Comparison of ENCODE assay signal across 18 cellular contexts in the genomic region with DNA sequence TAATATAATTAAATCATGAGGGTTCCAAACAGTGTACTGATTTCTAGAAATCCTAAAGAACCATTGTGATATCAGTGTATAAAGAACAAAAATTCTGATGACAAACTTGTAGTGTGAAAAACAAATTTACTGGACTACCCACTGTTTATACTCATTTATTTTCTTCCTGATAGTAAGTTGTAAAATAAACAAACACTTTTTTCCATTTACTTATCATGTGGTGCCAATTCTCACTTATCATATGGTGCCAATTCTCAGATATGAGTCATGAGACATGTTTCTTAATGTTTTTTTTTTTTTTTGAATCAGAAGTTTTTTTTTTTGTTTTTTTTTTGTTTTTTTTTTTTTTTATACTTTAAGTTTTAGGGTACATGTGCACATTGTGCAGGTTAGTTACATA.
DNase-seq lines count a peak whose midpoint lies in the region; TF ChIP-seq lines count a peak whose summit lies in the region.
"Had no signal": no experiment of that assay in that cellular context is flagged by ENCODE, and none has a peak within 500 bp of the region (broad histone marks: within the 10 kb centered on the region; RNA-seq: fewer than 3 reads in every experiment).

No MANE protein-coding gene starts in this region.

- H2AFZ ChIP-seq in GM23248 = no peak overlapping the region

- H3K4me1 ChIP-seq in GM23248 (ENCODE audit: insufficient read depth) = no peaks in the 10 kb centered on the region
- H3K4me1 ChIP-seq: Caco-2 had no signal

- DNase-seq in GM23248 = peak; percentile 22
- peak; percentile 37 for DNase-seq in OCI-M1 (lab: John Stamatoyannopoulos, UW)
- DNase-seq in epithelial cell of esophagus (ENCODE audit: low read depth) = peak; percentile 8
- peak; percentile 10 for DNase-seq in iris pigment epithelial cell (ENCODE audit: low read depth)
- DNase-seq in NCI-H1417 treated with DMSO at 0.1 percent for 48 hours (lab: John Stamatoyannopoulos, UW) = no peak
- DNase-seq in central memory CD4-positive, alpha-beta T cell = no peak
- no peak for DNase-seq in activated CD4-positive, alpha-beta memory T cell treated with anti-CD3 and anti-CD28 coated beads, Interleukin-2, amount 10 ng/mL, durations not matched to agents 7 days and 5 days
- DNase-seq: ACHN; Caco-2; CD4-positive, CD25-positive, alpha-beta regulatory T cell; DMS153; NCI-H1048; NCI-H146; NCI-H2107; NCI-H226; NCI-H524 treated with DMSO at 0.1 percent for 48 hours; SHP77 treated with DMSO at 0.1 percent for 48 hours had no signal

- H3K27ac Mint-ChIP-seq in activated CD4-positive, alpha-beta memory T cell treated with anti-CD3 and anti-CD28 coated beads, Interleukin-2, amount 10 ng/mL, durations not matched to agents 7 days and 5 days = no peak overlapping the region
- H3K27ac Mint-ChIP-seq: B cell; CD4-positive, CD25-positive, alpha-beta regulatory T cell had no signal

- no peak overlapping the region for H3K4me3 ChIP-seq in GM23248
- no peak overlapping the region for H3K4me3 ChIP-seq in epithelial cell of esophagus (ENCODE audit: low read length)

- no peaks in the 10 kb centered on the region for H3K9me3 ChIP-seq in GM23248 (ENCODE audit: low read depth)
- H3K9me3 ChIP-seq: Caco-2 had no signal

- no peak overlapping the region for H3K9ac ChIP-seq in GM23248

- H3K27me3 Mint-ChIP-seq in activated CD4-positive, alpha-beta memory T cell treated with anti-CD3 and anti-CD28 coated beads, Interleukin-2, amount 10 ng/mL, durations not matched to agents 7 days and 5 days = no peaks in the 10 kb centered on the region
- H3K27me3 Mint-ChIP-seq: B cell; CD4-positive, CD25-positive, alpha-beta regulatory T cell had no signal

- no peak overlapping the region for H3K4me2 ChIP-seq in GM23248 (ENCODE audit: unreplicated experiment)

- no peaks in the 10 kb centered on the region for H3K36me3 Mint-ChIP-seq in activated CD4-positive, alpha-beta memory T cell treated with anti-CD3 and anti-CD28 coated beads, Interleukin-2, amount 10 ng/mL, durations not matched to agents 7 days and 5 days (ENCODE audit: low read depth)
- H3K36me3 Mint-ChIP-seq: CD4-positive, CD25-positive, alpha-beta regulatory T cell had no signal

- no peak for TF ChIP-seq CTCF in epithelial cell of esophagus (IDR thresholded peaks at IDR 0.05; ENCODE audit: insufficient read depth, low read depth, low read length, missing control alignments)

- CTCF ChIA-PET in activated CD4-positive, alpha-beta memory T cell treated with anti-CD3 and anti-CD28 coated beads, Interleukin-2, amount 10 ng/mL, durations not matched to agents 7 days and 5 days (lab: Charles Lee) = no interaction called here

- POLR2A ChIA-PET in activated CD4-positive, alpha-beta memory T cell treated with anti-CD3 and anti-CD28 coated beads, Interleukin-2, amount 10 ng/mL, durations not matched to agents 7 days and 5 days (lab: Charles Lee) = no interaction called here

- no peaks in the 10 kb centered on the region for H3K9me3 Mint-ChIP-seq in activated CD4-positive, alpha-beta memory T cell treated with anti-CD3 and anti-CD28 coated beads, Interleukin-2, amount 10 ng/mL, durations not matched to agents 7 days and 5 days

- in situ Hi-C loops in GM23248 (cut with MboI) = no loop called here

- no peak overlapping the region for H3K27ac ChIP-seq in GM23248

- H3K9me2 ChIP-seq in GM23248 (ENCODE audit: insufficient read depth) = no peaks in the 10 kb centered on the region

- no peaks in the 10 kb centered on the region for H3F3A ChIP-seq in GM23248 (ENCODE audit: insufficient read depth)

- H3K36me3 ChIP-seq in GM23248 (ENCODE audit: low read depth) = no peaks in the 10 kb centered on the region

- no peaks in the 10 kb centered on the region for H4K20me1 ChIP-seq in GM23248 (ENCODE audit: insufficient read depth)

- no peaks in the 10 kb centered on the region for H3K4me1 Mint-ChIP-seq in activated CD4-positive, alpha-beta memory T cell treated with anti-CD3 and anti-CD28 coated beads, Interleukin-2, amount 10 ng/mL, durations not matched to agents 7 days and 5 days
- H3K4me1 Mint-ChIP-seq: B cell; CD4-positive, CD25-positive, alpha-beta regulatory T cell had no signal

- no peak overlapping the region for H3K4me3 Mint-ChIP-seq in activated CD4-positive, alpha-beta memory T cell treated with anti-CD3 and anti-CD28 coated beads, Interleukin-2, amount 10 ng/mL, durations not matched to agents 7 days and 5 days
- H3K4me3 Mint-ChIP-seq: B cell; CD4-positive, CD25-positive, alpha-beta regulatory T cell had no signal

- H3K79me2 ChIP-seq in GM23248 (ENCODE audit: insufficient read depth) = no peaks in the 10 kb centered on the region

- H3K27me3 ChIP-seq in GM23248 (replicated peaks; ENCODE audit: insufficient read depth) = no peaks in the 10 kb centered on the region

Comparison
In these comparisons a context has a peak if more than half of its experiments do, and no peak if none do; other contexts are left out.
1. DNase-seq: peak in GM23248 (single experiment), OCI-M1 (single experiment), epithelial cell of esophagus (single experiment) and iris pigment epithelial cell (single experiment); none in NCI-H1417 treated with DMSO at 0.1 percent for 48 hours (single experiment), central memory CD4-positive, alpha-beta T cell (single experiment) and activated CD4-positive, alpha-beta memory T cell treated with anti-CD3 and anti-CD28 coated beads, Interleukin-2, amount 10 ng/mL, durations not matched to agents 7 days and 5 days (single experiment).